ENCODE assay signal across 19 cellular contexts in the genomic region with DNA sequence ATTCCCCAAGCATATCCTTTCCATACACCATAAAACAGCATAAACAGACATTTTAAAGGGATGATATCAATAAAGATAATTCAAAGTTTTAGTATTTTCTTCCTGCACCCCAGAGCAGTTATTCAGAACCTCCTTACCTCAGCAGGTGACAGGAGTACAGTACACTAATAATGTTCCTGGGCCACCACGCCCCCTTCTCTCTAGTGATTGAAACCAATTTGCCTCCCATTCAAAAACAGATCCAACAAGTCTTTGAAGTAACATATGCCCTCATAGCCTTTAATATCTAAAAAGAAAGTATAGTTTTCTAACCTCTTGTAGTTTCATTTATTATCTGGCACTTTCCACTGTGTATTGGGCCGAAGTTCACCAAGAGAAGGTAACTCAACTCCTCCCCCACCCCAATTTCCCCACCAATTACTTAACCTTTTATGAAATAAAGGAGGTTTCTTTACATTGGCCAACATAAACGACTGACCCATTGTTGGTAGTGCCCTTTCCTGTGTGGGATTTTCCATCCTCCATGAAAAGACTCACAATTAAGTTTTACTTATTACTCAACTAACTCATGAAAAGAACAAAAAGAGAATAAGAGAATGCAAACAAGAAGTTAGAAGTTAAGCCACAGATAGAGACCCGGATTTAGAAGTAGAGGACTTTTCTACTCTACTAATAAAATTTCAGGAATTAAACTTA. TPM values are rescaled to one million over a fixed set of nuclear protein-coding genes. Genes with fewer than 3 reads are reported as not detected.
A peak's percentile ranks its signal among the peaks of the same experiment; 100 is the strongest.
DNase-seq lines count a peak whose midpoint lies in the region; ATAC-seq and TF ChIP-seq lines count a peak whose summit lies in the region.
"Had no signal": no experiment of that assay in that cellular context is flagged by ENCODE, and none has a peak within 500 bp of the region (broad histone marks: within the 10 kb centered on the region; RNA-seq: fewer than 3 reads in every experiment).

No MANE protein-coding gene starts in this region.

- peak; percentile 60 for ATAC-seq in stimulated activated effector memory CD8-positive, alpha-beta T cell treated with anti-CD3 and anti-CD28 coated beads, Interleukin-12 subunit alpha, Interleukin-12 subunit beta, amount 100 ng/mL, for 72 hours
- ATAC-seq: HCT116, Panc1 had no signal

- TF ChIP-seq POLR2A in NB4 (IDR thresholded peaks at IDR 0.05; ENCODE audit: extremely low read depth, insufficient read length) = no peak

- in situ Hi-C loops in HAP-1 (cut with MboI; ENCODE audit: low sequenced_read_pairs) = no loop called here

- CTCF ChIA-PET in activated CD4-positive, alpha-beta memory T cell treated with anti-CD3 and anti-CD28 coated beads for 36 hours (lab: Charles Lee) = no interaction called here
- CTCF ChIA-PET in activated CD4-positive, alpha-beta memory T cell treated with anti-CD3 and anti-CD28 coated beads, Interleukin-2, amount 10 ng/mL, durations not matched to agents 7 days and 5 days (lab: Charles Lee) = no interaction called here

- H3K27ac Mint-ChIP-seq in activated CD4-positive, alpha-beta memory T cell treated with anti-CD3 and anti-CD28 coated beads for 36 hours = no peak overlapping the region
- no peak overlapping the region for H3K27ac Mint-ChIP-seq in activated CD4-positive, alpha-beta memory T cell treated with anti-CD3 and anti-CD28 coated beads, Interleukin-2, amount 10 ng/mL, durations not matched to agents 7 days and 5 days
- no peak overlapping the region for H3K27ac Mint-ChIP-seq in stimulated activated effector memory CD8-positive, alpha-beta T cell treated with anti-CD3 and anti-CD28 coated beads, Interleukin-12 subunit alpha, Interleukin-12 subunit beta, amount 100 ng/mL, for 72 hours

- no peaks in the 10 kb centered on the region for H3K27me3 ChIP-seq in HAP-1 (ENCODE audit: low read depth)

- H3K9me3 ChIP-seq in HAP-1 = 0 out of 2 replicates have a peak, but pooled peaks cover 4% of the 10 kb centered on the region

- no peak overlapping the region for H3K4me3 Mint-ChIP-seq in activated CD4-positive, alpha-beta memory T cell treated with anti-CD3 and anti-CD28 coated beads for 36 hours
- no peak overlapping the region for H3K4me3 Mint-ChIP-seq in activated CD4-positive, alpha-beta memory T cell treated with anti-CD3 and anti-CD28 coated beads, Interleukin-2, amount 10 ng/mL, durations not matched to agents 7 days and 5 days
- H3K4me3 Mint-ChIP-seq in stimulated activated effector memory CD8-positive, alpha-beta T cell treated with anti-CD3 and anti-CD28 coated beads, Interleukin-12 subunit alpha, Interleukin-12 subunit beta, amount 100 ng/mL, for 72 hours = no peak overlapping the region
- H3K4me3 Mint-ChIP-seq: GM23338 had no signal

- H3K27me3 Mint-ChIP-seq in activated CD4-positive, alpha-beta memory T cell treated with anti-CD3 and anti-CD28 coated beads for 36 hours = peaks cover 8% of the 10 kb centered on the region
- no peaks in the 10 kb centered on the region for H3K27me3 Mint-ChIP-seq in activated CD4-positive, alpha-beta memory T cell treated with anti-CD3 and anti-CD28 coated beads, Interleukin-2, amount 10 ng/mL, durations not matched to agents 7 days and 5 days

- no peaks in the 10 kb centered on the region for H3K36me3 ChIP-seq in HAP-1 (replicated peaks)

- H3K9me3 Mint-ChIP-seq in activated CD4-positive, alpha-beta memory T cell treated with anti-CD3 and anti-CD28 coated beads for 36 hours = peaks cover 7% of the 10 kb centered on the region
- peaks cover 13% of the 10 kb centered on the region for H3K9me3 Mint-ChIP-seq in activated CD4-positive, alpha-beta memory T cell treated with anti-CD3 and anti-CD28 coated beads, Interleukin-2, amount 10 ng/mL, durations not matched to agents 7 days and 5 days
- peaks cover 4% of the 10 kb centered on the region for H3K9me3 Mint-ChIP-seq in stimulated activated effector memory CD8-positive, alpha-beta T cell treated with anti-CD3 and anti-CD28 coated beads, Interleukin-12 subunit alpha, Interleukin-12 subunit beta, amount 100 ng/mL, for 72 hours
- H3K9me3 Mint-ChIP-seq: GM23338 had no signal

- H3K4me1 ChIP-seq in HAP-1 = peaks cover 23% of the 10 kb centered on the region

- no peak overlapping the region for H3K4me3 ChIP-seq in HAP-1
- peak overlapping the region; percentile 14 for H3K4me3 ChIP-seq in NB4 (ENCODE audit: low read depth, low read length)
- H3K4me3 ChIP-seq: GM23338 had no signal

- DNase-seq in activated CD4-positive, alpha-beta memory T cell treated with anti-CD3 and anti-CD28 coated beads for 36 hours = peak; percentile 55
- no peak for DNase-seq in activated CD4-positive, alpha-beta memory T cell treated with anti-CD3 and anti-CD28 coated beads, Interleukin-2, amount 10 ng/mL, durations not matched to agents 7 days and 5 days
- DNase-seq in HAP-1 (ENCODE audit: low spot score in 2 of 2) (peak; percentile 43 to 84), NB4 (ENCODE audit: low read depth) (peak; percentile 61), CD1c-positive myeloid dendritic cell (ENCODE audit: extremely low spot score) (no peak)
- DNase-seq in stimulated activated effector memory CD8-positive, alpha-beta T cell treated with anti-CD3 and anti-CD28 coated beads, Interleukin-12 subunit alpha, Interleukin-12 subunit beta, amount 100 ng/mL, for 72 hours (ENCODE audit: low spot score in 2 of 2) = no peak
- no peak for DNase-seq in activated effector memory CD4-positive, alpha-beta T cell treated with Interleukin-2 at 50 U/mL for 16 hours
- DNase-seq: DMS53, GDM1, IMR-90, NCI-H1105 treated with DMSO at 0.1 percent for 48 hours, NCI-H1694, NCI-H2081, NCI-H2171 treated with DMSO at 0.1 percent for 48 hours, NCI-H524 treated with DMSO at 0.1 percent for 48 hours, NCI-H82 had no signal

- H3K4me1 Mint-ChIP-seq in activated CD4-positive, alpha-beta memory T cell treated with anti-CD3 and anti-CD28 coated beads for 36 hours (ENCODE audit: low read depth) = peaks cover 15% of the 10 kb centered on the region
- peaks cover 24% of the 10 kb centered on the region for H3K4me1 Mint-ChIP-seq in activated CD4-positive, alpha-beta memory T cell treated with anti-CD3 and anti-CD28 coated beads, Interleukin-2, amount 10 ng/mL, durations not matched to agents 7 days and 5 days
- peaks cover 16% of the 10 kb centered on the region for H3K4me1 Mint-ChIP-seq in stimulated activated effector memory CD8-positive, alpha-beta T cell treated with anti-CD3 and anti-CD28 coated beads, Interleukin-12 subunit alpha, Interleukin-12 subunit beta, amount 100 ng/mL, for 72 hours

- POLR2A ChIA-PET in activated CD4-positive, alpha-beta memory T cell treated with anti-CD3 and anti-CD28 coated beads for 36 hours (lab: Charles Lee) = no interaction called here
- POLR2A ChIA-PET in activated CD4-positive, alpha-beta memory T cell treated with anti-CD3 and anti-CD28 coated beads, Interleukin-2, amount 10 ng/mL, durations not matched to agents 7 days and 5 days (lab: Charles Lee) = no interaction called here

- intact Hi-C loops in activated CD4-positive, alpha-beta memory T cell treated with anti-CD3 and anti-CD28 coated beads for 36 hours (cut with micrococcal nuclease) = no loop called here

- peaks cover 5% of the 10 kb centered on the region for H3K36me3 Mint-ChIP-seq in activated CD4-positive, alpha-beta memory T cell treated with anti-CD3 and anti-CD28 coated beads for 36 hours
- H3K36me3 Mint-ChIP-seq in activated CD4-positive, alpha-beta memory T cell treated with anti-CD3 and anti-CD28 coated beads, Interleukin-2, amount 10 ng/mL, durations not matched to agents 7 days and 5 days (ENCODE audit: low read depth) = peaks cover 17% of the 10 kb centered on the region
- H3K36me3 Mint-ChIP-seq in stimulated activated effector memory CD8-positive, alpha-beta T cell treated with anti-CD3 and anti-CD28 coated beads, Interleukin-12 subunit alpha, Interleukin-12 subunit beta, amount 100 ng/mL, for 72 hours = no peaks in the 10 kb centered on the region

- no peak for TF ChIP-seq CTCF in NB4 (IDR thresholded peaks at IDR 0.05; ENCODE audit: low read depth, low read length)

RNA-seq across cellular contexts. Expression of a gene that starts 5.0 kb away (rescaled TPM):
- 1 to 10 TPM; 2.7 to 4.2 TPM for total RNA-seq in activated CD4-positive, alpha-beta memory T cell treated with anti-CD3 and anti-CD28 coated beads for 36 hours
- 10 to 100 TPM; 19.9 to 20.7 TPM for total RNA-seq in activated CD4-positive, alpha-beta memory T cell treated with anti-CD3 and anti-CD28 coated beads, Interleukin-2, amount 10 ng/mL, durations not matched to agents 7 days and 5 days

RNA-seq across cellular contexts. Expression of a gene that starts 58.0 kb away (rescaled TPM):
- 10 to 100 TPM; 22.5 to 24.3 TPM for total RNA-seq in activated CD4-positive, alpha-beta memory T cell treated with anti-CD3 and anti-CD28 coated beads for 36 hours
- total RNA-seq in activated CD4-positive, alpha-beta memory T cell treated with anti-CD3 and anti-CD28 coated beads, Interleukin-2, amount 10 ng/mL, durations not matched to agents 7 days and 5 days = 10 to 100 TPM; 29.5 to 30.3 TPM

Comparison
In these comparisons a context has a peak if more than half of its experiments do, and no peak if none do; other contexts are left out.
1. DNase-seq: peak in activated CD4-positive, alpha-beta memory T cell treated with anti-CD3 and anti-CD28 coated beads for 36 hours (single experiment), HAP-1 (2 of 2) and NB4 (single experiment); none in activated CD4-positive, alpha-beta memory T cell treated with anti-CD3 and anti-CD28 coated beads, Interleukin-2, amount 10 ng/mL, durations not matched to agents 7 days and 5 days (single experiment), stimulated activated effector memory CD8-positive, alpha-beta T cell treated with anti-CD3 and anti-CD28 coated beads, Interleukin-12 subunit alpha, Interleukin-12 subunit beta, amount 100 ng/mL, for 72 hours (0 of 2), activated effector memory CD4-positive, alpha-beta T cell treated with Interleukin-2 at 50 U/mL for 16 hours (single experiment) and CD1c-positive myeloid dendritic cell (single experiment).
2. RNA of a gene that starts 5.0 kb away (total RNA-seq): 19.9 to 20.7 TPM in activated CD4-positive, alpha-beta memory T cell treated with anti-CD3 and anti-CD28 coated beads, Interleukin-2, amount 10 ng/mL, durations not matched to agents 7 days and 5 days; 2.7 to 4.2 TPM in activated CD4-positive, alpha-beta memory T cell treated with anti-CD3 and anti-CD28 coated beads for 36 hours; every median in the first group is over 4 times any median in the second.